In genomic region chr2:46885376-46885775, GRCh38 we compare ENCODE assay signal across 1 cellular context.
TF ChIP-seq lines count a peak whose summit lies in the region.

No MANE protein-coding gene starts in this region.

TF ChIP-seq in A549, 52 proteins besides CTCF, POLR2A, EP300 and RAD21 (continued from another document):
- TF ChIP-seq HMGXB4 (CRISPR knock-in tag; IDR thresholded peaks at IDR 0.05; ENCODE audit: borderline replicate concordance): no peak
- no peak for TF ChIP-seq KDM5A (IDR thresholded peaks at IDR 0.05)
